Comparison of ENCODE assay signal across 1 cellular context in the genomic region with DNA sequence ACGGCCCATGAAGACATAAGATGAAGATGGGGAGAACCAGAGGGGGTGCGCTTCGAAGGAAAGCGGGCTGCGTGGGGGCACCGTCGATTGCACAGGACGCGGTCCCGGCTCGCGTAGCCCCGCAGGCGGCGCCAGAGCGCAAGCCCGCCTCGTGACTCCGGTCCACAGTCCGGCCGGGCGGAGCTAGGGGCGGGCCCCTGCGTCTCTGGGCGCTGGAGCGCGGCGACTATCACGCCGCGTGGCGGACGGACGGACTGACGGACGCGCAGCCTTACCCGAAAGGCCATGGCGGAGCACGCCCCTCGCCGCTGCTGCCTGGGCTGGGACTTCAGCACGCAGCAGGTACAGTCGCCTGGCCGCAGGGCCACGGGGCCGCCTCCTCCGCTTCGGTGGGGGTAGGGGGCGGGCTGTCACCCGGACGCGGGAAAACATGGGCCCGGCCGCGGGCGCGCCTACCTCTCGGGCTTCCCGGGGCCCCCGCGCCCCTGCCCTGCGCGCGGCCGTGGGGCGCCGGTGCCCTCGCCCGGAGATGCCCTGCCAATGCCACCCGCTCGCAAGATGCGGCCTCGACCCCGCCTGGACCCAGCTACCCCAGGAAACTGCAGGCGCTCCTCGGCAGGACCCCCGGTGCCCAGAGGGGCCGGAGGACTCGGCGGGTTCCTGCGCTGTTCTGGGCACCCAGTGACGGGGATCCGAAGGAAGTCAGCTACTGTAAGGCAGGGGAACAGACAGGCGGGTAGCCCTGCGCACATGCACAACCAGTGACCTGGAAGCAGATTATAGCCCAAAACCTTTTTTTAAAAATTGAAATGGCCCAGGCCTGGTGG.
TF ChIP-seq lines count a peak whose summit lies in the region.

XYLB (plus strand) TSS at position 202 of the 827 bp plus-strand sequence; CDS start at position 286, 84 bp downstream.

TF ChIP-seq in GM23338, 12 proteins besides CTCF, POLR2A, EP300 and RAD21 (continued from another document):
- TF ChIP-seq ZNF462 (CRISPR knock-in tag; IDR thresholded peaks at IDR 0.05) (no peak), POLR2AphosphoS5 (IDR thresholded peaks at IDR 0.05; ENCODE audit: low read depth) (peak; percentile 47)
